In genomic region chr3:123991730-123992588, GRCh38 we compare ENCODE assay signal across 13 cellular contexts. TPM values are rescaled to one million over a fixed set of nuclear protein-coding genes. Genes with fewer than 3 reads are reported as not detected.
A peak's percentile ranks its signal among the peaks of the same experiment; 100 is the strongest.
DNase-seq lines count a peak whose midpoint lies in the region; ATAC-seq and TF ChIP-seq lines count a peak whose summit lies in the region.
"Not testable (repeated sequence)": the region's sequence is repeated elsewhere in the genome, so short reads cannot be mapped to it uniquely, and the experiment has no call there.
"Had no signal": no experiment of that assay in that cellular context is flagged by ENCODE, and none has a peak within 500 bp of the region (broad histone marks: within the 10 kb centered on the region; RNA-seq: fewer than 3 reads in every experiment).

Gene ROPN1, minus strand, starts transcription at chr3:123992124. Its CDS starts 11,643 bp downstream, at chr3:123980481.

- H3K4me3 ChIP-seq in PC-3 (ENCODE audit: low read length): not testable (repeated sequence)
- H3K4me3 ChIP-seq in heart left ventricle: peak within 1 kb of the TSS in 4 of 12 donors; percentile 25 to 38 (median 26)

- not testable (repeated sequence) for H3F3A ChIP-seq in PC-3 (ENCODE audit: low read length, unreplicated experiment)

- H3K4me1 Mint-ChIP-seq in activated CD8-positive, alpha-beta memory T cell treated with anti-CD3 and anti-CD28 coated beads, Interleukin-2, amount 10 ng/mL, durations not matched to agents 7 days and 5 days; brain; mesothelial cell of epicardium: not testable (repeated sequence)

- H3K27ac Mint-ChIP-seq in activated CD8-positive, alpha-beta memory T cell treated with anti-CD3 and anti-CD28 coated beads, Interleukin-2, amount 10 ng/mL, durations not matched to agents 7 days and 5 days; brain; mesothelial cell of epicardium: not testable (repeated sequence)

- CTCF ChIA-PET in PC-3 (lab: Charles Lee); activated CD8-positive, alpha-beta memory T cell treated with anti-CD3 and anti-CD28 coated beads, Interleukin-2, amount 10 ng/mL, durations not matched to agents 7 days and 5 days (lab: Charles Lee): not testable (repeated sequence)

- H3K79me2 ChIP-seq in PC-3 (ENCODE audit: low read length): not testable (repeated sequence)

- intact Hi-C loops in PC-3 (cut with micrococcal nuclease); heart left ventricle (cut with DNase I); sciatic nerve (cut with DNase I): not testable (repeated sequence)

- not testable (repeated sequence) for H3K9me3 Mint-ChIP-seq in activated CD8-positive, alpha-beta memory T cell treated with anti-CD3 and anti-CD28 coated beads, Interleukin-2, amount 10 ng/mL, durations not matched to agents 7 days and 5 days (ENCODE audit: low read depth); brain; mesothelial cell of epicardium

- not testable (repeated sequence) for TF ChIP-seq POLR2A in heart left ventricle (IDR thresholded peaks at IDR 0.05)

- not testable (repeated sequence) for H3K27ac ChIP-seq in PC-3 (ENCODE audit: low read length); heart left ventricle

- H3K4me2 ChIP-seq in PC-3 (ENCODE audit: low read length): 0 out of 2 replicates have a peak within 1 kb of the TSS, but pooled peaks have one; percentile 43

- H3K4me3 Mint-ChIP-seq in activated CD8-positive, alpha-beta memory T cell treated with anti-CD3 and anti-CD28 coated beads, Interleukin-2, amount 10 ng/mL, durations not matched to agents 7 days and 5 days: not testable (repeated sequence)
- peak within 1 kb of the TSS; percentile 74 to 83 (median 79) for H3K4me3 Mint-ChIP-seq in brain
- H3K4me3 Mint-ChIP-seq in mesothelial cell of epicardium: peak within 1 kb of the TSS; percentile 54

- not testable (repeated sequence) for H3K4me1 ChIP-seq in PC-3 (ENCODE audit: insufficient read depth, low read length); heart left ventricle

- not testable (repeated sequence) for H3K9me3 ChIP-seq in PC-3 (ENCODE audit: low read length); heart left ventricle

- H3K27me3 Mint-ChIP-seq in activated CD8-positive, alpha-beta memory T cell treated with anti-CD3 and anti-CD28 coated beads, Interleukin-2, amount 10 ng/mL, durations not matched to agents 7 days and 5 days: peaks cover 43% of the 10 kb centered on the region
- H3K27me3 Mint-ChIP-seq in brain (peaks cover 42% of the 10 kb centered on the region), mesothelial cell of epicardium (ENCODE audit: low read depth) (peaks cover 50% of the 10 kb centered on the region)

- DNase-seq in PC-3; activated CD8-positive, alpha-beta memory T cell treated with anti-CD3 and anti-CD28 coated beads, Interleukin-2, amount 10 ng/mL, durations not matched to agents 7 days and 5 days; heart left ventricle; mesothelial cell of epicardium (ENCODE audit: low spot score in 2 of 2, unreplicated experiment in 2 of 2); sciatic nerve (ENCODE audit: low spot score): not testable (repeated sequence)

- POLR2A ChIA-PET in PC-3 (lab: Charles Lee; ENCODE audit: unreplicated experiment): not testable (repeated sequence)

- WGBS in heart left ventricle, 4 donors: 3 to 13% (median 4%) methylated on average over 3 to 7 of the region's 49 CpGs

- not testable (repeated sequence) for BruUV-seq in PC-3 (replicated peaks; lab: Mats Ljungman, UMichigan)

- H3K36me3 ChIP-seq in PC-3 (ENCODE audit: low read depth, low read length); heart left ventricle: not testable (repeated sequence)

- not testable (repeated sequence) for H3K9me2 ChIP-seq in PC-3 (replicated peaks; ENCODE audit: low read length)

- not testable (repeated sequence) for H3K9ac ChIP-seq in PC-3 (ENCODE audit: low read length)

- not testable (repeated sequence) for TF ChIP-seq CTCF in PC-3 (conservative IDR thresholded peaks at IDR 0.05; ENCODE audit: low read depth, low read length); brain (conservative IDR thresholded peaks at IDR 0.05); heart left ventricle (IDR thresholded peaks at IDR 0.05); mesothelial cell of epicardium (IDR thresholded peaks at IDR 0.05; ENCODE audit: unreplicated experiment)

- H3K36me3 Mint-ChIP-seq in activated CD8-positive, alpha-beta memory T cell treated with anti-CD3 and anti-CD28 coated beads, Interleukin-2, amount 10 ng/mL, durations not matched to agents 7 days and 5 days; brain; mesothelial cell of epicardium: not testable (repeated sequence)

- H4K20me1 ChIP-seq in PC-3 (ENCODE audit: low read length): not testable (repeated sequence)

- peak; percentile 50 for ATAC-seq in GM18909 (IDR thresholded peaks at IDR 0.05; ENCODE audit: poor library complexity, unreplicated experiment)
- ATAC-seq in PC-3: peak; percentile 75
- peak; percentile 96 for ATAC-seq in activated CD8-positive, alpha-beta memory T cell treated with anti-CD3 and anti-CD28 coated beads, Interleukin-2, amount 10 ng/mL, durations not matched to agents 7 days and 5 days
- ATAC-seq in heart left ventricle: peak; percentile 51 to 93 (median 92)
- ATAC-seq in sciatic nerve: peak; percentile 87

- peaks cover 56% of the 10 kb centered on the region for H3K27me3 ChIP-seq in PC-3 (ENCODE audit: low read length)
- H3K27me3 ChIP-seq in heart left ventricle: peaks cover 0 to 15% (median 0%) of the 10 kb centered on the region in 9 donors

- H2AFZ ChIP-seq in PC-3 (ENCODE audit: low read length): not testable (repeated sequence)

RNA-seq across cellular contexts. Expression of gene ROPN1, which starts in this region (rescaled TPM):
- not detected in 2 replicates for total RNA-seq in PC-3 (2014; rRNA removed)
- not detected for total RNA-seq in activated CD8-positive, alpha-beta memory T cell treated with anti-CD3 and anti-CD28 coated beads, Interleukin-2, amount 10 ng/mL, durations not matched to agents 7 days and 5 days
- polyA plus RNA-seq in brain (ENCODE audit: insufficient read depth, low read depth, low replicate concordance): not detected
- total RNA-seq in heart left ventricle: under 1 TPM in 5 of 9 donors, not detected in 4; 0.21 to 0.67 (median 0.50) TPM
- polyA plus RNA-seq in heart left ventricle: under 1 TPM; 0.19 to 0.28 TPM
- not detected in 3 replicates for total RNA-seq in mesothelial cell of epicardium
- total RNA-seq in sciatic nerve: not detected
- total RNA-seq: activated CD8-positive, alpha-beta memory T cell treated with anti-CD3 and anti-CD28 coated beads for 36 hours; fibroblast of lung; H7; myocyte; Peyer's patch; right atrium auricular region had no signal
- polyA plus RNA-seq: fibroblast of lung had no signal

Comparison
In these comparisons a context has a peak if more than half of its experiments do, and no peak if none do; other contexts are left out.
1. Peak in ATAC-seq and H3K4me2 ChIP-seq in PC-3; RNA of the gene not detected or under 1 TPM.
2. Peak in ATAC-seq in activated CD8-positive, alpha-beta memory T cell treated with anti-CD3 and anti-CD28 coated beads, Interleukin-2, amount 10 ng/mL, durations not matched to agents 7 days and 5 days; RNA of the gene not detected or under 1 TPM.
3. Peak in ATAC-seq in heart left ventricle; RNA of the gene not detected or under 1 TPM.
4. Peak in ATAC-seq in sciatic nerve; RNA of the gene not detected or under 1 TPM.